In the genomic region with DNA sequence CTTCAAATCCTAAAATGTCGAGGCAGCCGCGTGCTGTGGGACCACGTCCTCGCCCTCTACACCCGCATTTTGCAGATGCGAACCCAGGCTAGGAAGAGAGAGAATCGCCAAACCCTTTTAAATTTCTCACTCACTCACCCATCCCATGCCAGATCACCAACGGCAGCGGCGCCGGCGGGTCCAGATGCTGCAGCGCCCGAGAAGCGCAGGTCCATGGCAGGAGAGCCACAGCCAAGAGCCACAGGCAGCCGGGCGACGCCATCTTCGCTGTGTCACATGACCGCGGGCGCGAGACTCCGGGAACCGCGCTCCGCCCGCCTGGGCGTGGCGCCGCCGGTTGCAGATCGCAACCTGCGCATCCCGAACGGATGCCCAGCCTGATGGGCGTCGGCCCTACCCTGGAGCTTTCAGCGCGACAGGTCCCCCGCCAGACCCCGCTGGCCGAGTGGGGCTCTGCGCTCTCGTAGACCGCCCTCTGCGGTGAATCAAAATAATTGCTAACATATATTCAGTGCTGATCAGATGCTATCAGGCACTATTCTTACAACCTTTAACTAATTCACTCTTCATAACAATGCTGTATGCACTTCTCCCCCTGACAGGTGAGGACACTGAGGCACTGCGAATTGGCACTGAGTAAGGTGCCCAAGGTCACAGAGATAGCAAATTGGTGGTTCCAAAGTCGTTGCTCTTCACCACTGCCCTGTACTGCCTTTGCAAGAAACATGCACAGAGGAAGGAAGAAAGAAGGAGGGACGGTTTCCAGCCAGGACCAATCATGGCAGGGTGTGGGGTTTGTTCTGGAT, we compare ENCODE assay signal across 8 cellular contexts. TPM values are rescaled to one million over a fixed set of nuclear protein-coding genes. Genes with fewer than 3 reads are reported as not detected.
DNase-seq lines count a peak whose midpoint lies in the region; ATAC-seq and TF ChIP-seq lines count a peak whose summit lies in the region.

A gene (minus strand): TSS at position 276 of the 806 bp plus-strand sequence. CDS start 14 bp downstream, at position 262.

- no peak for TF ChIP-seq EP300 in stomach (IDR thresholded peaks at IDR 0.05)

- H3K9ac ChIP-seq in KMS-11 = peak within 1 kb of the TSS; percentile 85

- H3K27me3 Mint-ChIP-seq in neural crest cell (ENCODE audit: low read depth) = peaks cover 29% of the 10 kb centered on the region

- peaks cover 21% of the 10 kb centered on the region for H3K4me1 Mint-ChIP-seq in neural crest cell

- ATAC-seq in GM21447 (IDR thresholded peaks at IDR 0.05; ENCODE audit: unreplicated experiment) = peak; percentile 86

- TF ChIP-seq POLR2A in stomach (IDR thresholded peaks at IDR 0.05) = no peak

- peak within 1 kb of the TSS; percentile 55; the same call in 1 of the 2 replicates for H3K27ac ChIP-seq in KMS-11
- H3K27ac ChIP-seq in stomach = peak within 1 kb of the TSS in 4 of 5 donors; percentile 48 to 72 (median 66)

- peaks cover under 1% of the 10 kb centered on the region for H3K36me3 Mint-ChIP-seq in neural crest cell (ENCODE audit: low read depth)

- H3K4me3 ChIP-seq in KMS-11 (IDR thresholded peaks at IDR 0.05; ENCODE audit: insufficient read depth, low read depth, low read length) (peak within 1 kb of the TSS; percentile 89), foreskin fibroblast (ENCODE audit: low read depth in 1 of 2, low read length in 2 of 2) (peak within 1 kb of the TSS; percentile 68), stomach (peak within 1 kb of the TSS; percentile 51 to 77 (median 62))

- in situ Hi-C loops in Caki2 (cut with HindIII; ENCODE audit: low pct_unique_long_range_greater_than_20kb, low sequenced_read_pairs) = no loop called here

- TF ChIP-seq CTCF in KMS-11 (conservative IDR thresholded peaks at IDR 0.05; ENCODE audit: low read depth, low read length) = peak; percentile 32; the same call in 1 of the 2 replicates
- peak; percentile 21 for TF ChIP-seq CTCF in foreskin fibroblast (IDR thresholded peaks at IDR 0.05; ENCODE audit: low read depth, low read length)
- TF ChIP-seq CTCF in neural crest cell (conservative IDR thresholded peaks at IDR 0.05) = no peak
- no peak for TF ChIP-seq CTCF in stomach (IDR thresholded peaks at IDR 0.05)

- peak within 1 kb of the TSS; percentile 97 for H3K4me3 Mint-ChIP-seq in neural crest cell

- DNase-seq in Caki2 (ENCODE audit: low read depth) (peak; percentile 73), SHP77 (lab: John Stamatoyannopoulos, UW) (peak; percentile 57 to 81), activated gamma-delta T cell (lab: John Stamatoyannopoulos, UW) (peak; percentile 70), foreskin fibroblast (peak; percentile 59 to 89), neural crest cell (ENCODE audit: low read depth, low spot score) (peak; percentile 69), stomach (peak; percentile 79)

- H3K9me3 ChIP-seq in stomach = no peaks in the 10 kb centered on the region

- H3K27ac Mint-ChIP-seq in neural crest cell (ENCODE audit: unreplicated experiment) = peak within 1 kb of the TSS; percentile 98

- no peaks in the 10 kb centered on the region for H3K36me3 ChIP-seq in KMS-11 (ENCODE audit: insufficient read depth)
- H3K36me3 ChIP-seq in stomach = peaks cover 0 to 8% (median 2%) of the 10 kb centered on the region in 4 donors

- H3K4me1 ChIP-seq in KMS-11 (ENCODE audit: low read depth, poor library complexity, severe bottlenecking) (peaks cover 22% of the 10 kb centered on the region), stomach (peaks cover 6 to 35% (median 19%) of the 10 kb centered on the region in 4 donors)

- H3K27me3 ChIP-seq in KMS-11 (ENCODE audit: insufficient read depth, low read depth) (no peaks in the 10 kb centered on the region), stomach (peaks cover 0 to 9% (median 0%) of the 10 kb centered on the region in 3 donors)

- intact Hi-C loops in stomach (cut with DNase I; ENCODE audit: low total_unique reads) = no loop called here

- peaks cover 24% of the 10 kb centered on the region; the same call in 1 of the 2 replicates for H3K79me2 ChIP-seq in KMS-11 (ENCODE audit: insufficient read depth, low read depth)

- H3K4me2 ChIP-seq in KMS-11 = peak within 1 kb of the TSS; percentile 100

- H3K9me3 Mint-ChIP-seq in neural crest cell = peaks cover 3% of the 10 kb centered on the region

- H4K20me1 ChIP-seq in KMS-11 (ENCODE audit: insufficient read depth) = no peaks in the 10 kb centered on the region

- H2AFZ ChIP-seq in KMS-11 (ENCODE audit: low read depth) = peak within 1 kb of the TSS; percentile 100

- WGBS in stomach, 5 donors = 0 to 1% (median 1%) methylated on average over 22 to 51 of the region's 51 CpGs

RNA-seq across cellular contexts. Expression of the gene that starts here (rescaled TPM):
- total RNA-seq in Caki2 (2014; rRNA removed; shearing (Covaris generic); ENCODE audit: low replicate concordance) = 120 and 141 TPM in 2 replicates
- 91.2 and 95.4 TPM in 2 replicates for total RNA-seq in neural crest cell
- total RNA-seq in stomach = 10 to 100 TPM in 4 of 5 donors, 1 to 10 TPM in 1; 3.5 to 79.9 (median 39.6) TPM
- 10 to 100 TPM; 19.7 to 34.6 (median 32.1) TPM for polyA plus RNA-seq in stomach

Comparison
In these comparisons a context has a peak if more than half of its experiments do, and no peak if none do; other contexts are left out.
1. Peak in every context shown above with its lines: DNase-seq, ATAC-seq, H3K4me3 ChIP-seq and H3K27ac ChIP-seq.
2. CTCF ChIP-seq: peak in KMS-11 (single experiment) and foreskin fibroblast (single experiment); none in neural crest cell (single experiment) and stomach (0 of 7).